ENCODE assay signal across 15 cellular contexts in the genomic region with DNA sequence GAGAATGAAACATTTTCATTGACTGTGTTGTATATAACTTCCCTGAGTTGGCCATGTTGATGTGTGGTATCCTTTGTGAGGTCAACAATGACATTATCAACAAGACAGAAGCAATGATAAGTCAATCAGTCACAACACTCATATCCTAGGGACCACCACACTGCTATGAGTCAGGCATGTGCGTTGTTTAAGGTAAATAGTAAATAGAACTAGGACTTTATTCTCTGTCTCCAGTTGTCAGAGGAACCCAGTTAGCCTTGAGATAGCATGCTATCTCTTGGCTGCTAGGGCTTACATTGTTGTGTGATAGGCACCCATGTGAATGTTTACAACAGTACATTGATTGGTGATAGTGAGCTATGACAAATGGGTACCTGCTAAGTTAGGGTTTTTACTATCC. TPM values are rescaled to one million over a fixed set of nuclear protein-coding genes. Genes with fewer than 3 reads are reported as not detected.
A peak's percentile ranks its signal among the peaks of the same experiment; 100 is the strongest.
DNase-seq lines count a peak whose midpoint lies in the region; ATAC-seq, FAIRE-seq and TF ChIP-seq lines count a peak whose summit lies in the region.
"Had no signal": no experiment of that assay in that cellular context is flagged by ENCODE, and none has a peak within 500 bp of the region (broad histone marks: within the 10 kb centered on the region; RNA-seq: fewer than 3 reads in every experiment).

No MANE protein-coding gene starts in this region.

- H3K27me3 ChIP-seq in bronchial epithelial cell (ENCODE audit: control insufficient read depth, insufficient read depth, low read length) = no peaks in the 10 kb centered on the region
- no peaks in the 10 kb centered on the region for H3K27me3 ChIP-seq in neutrophil

- H3K9me3 ChIP-seq in neutrophil = no peaks in the 10 kb centered on the region

- TF ChIP-seq CTCF in natural killer cell (IDR thresholded peaks at IDR 0.05) (no peak), bronchial epithelial cell (IDR thresholded peaks at IDR 0.05; ENCODE audit: insufficient read depth, low read length, severe bottlenecking) (no peak), neutrophil (IDR thresholded peaks at IDR 0.05) (no peak)

- intact Hi-C loops in natural killer cell (cut with micrococcal nuclease) = loop anchor here (5.0 kb wide), 2 partner anchors 36 to 141 kb away; partner anchors contain the start of genes GPD2 and NR4A2

- H3K4me1 Mint-ChIP-seq in natural killer cell treated with Interleukin-12 subunit alpha and Interleukin-12 subunit beta and Interleukin-15 and Interleukin-18, amount 100 ng/mL, for 72 hours (ENCODE audit: low read depth in 2 of 2) = peaks cover 47 to 75% of the 10 kb centered on the region in 2 donors
- H3K4me1 Mint-ChIP-seq in natural killer cell = peaks cover 59 to 67% of the 10 kb centered on the region in 2 donors

- H3K36me3 Mint-ChIP-seq in natural killer cell treated with Interleukin-12 subunit alpha and Interleukin-12 subunit beta and Interleukin-15 and Interleukin-18, amount 100 ng/mL, for 72 hours = no peaks in the 10 kb centered on the region
- no peaks in the 10 kb centered on the region for H3K36me3 Mint-ChIP-seq in natural killer cell

- H3K4me1 ChIP-seq in neutrophil (ENCODE audit: control insufficient read depth in 1 of 2, insufficient read depth in 1 of 2, low read depth in 1 of 2, low read length in 1 of 2) = peaks cover 70 to 93% of the 10 kb centered on the region in 2 experiments

- FAIRE-seq in bronchial epithelial cell (lab: Jason Lieb, UNC) = no peak
- FAIRE-seq: GM12891, H1 had no signal

- H3K4me3 ChIP-seq in bronchial epithelial cell (ENCODE audit: low read depth, low read length) (no peak overlapping the region), neutrophil (ENCODE audit: low read depth in 1 of 2, low read length in 1 of 2) (no peak overlapping the region)

- H3K9me3 Mint-ChIP-seq in natural killer cell treated with Interleukin-12 subunit alpha and Interleukin-12 subunit beta and Interleukin-15 and Interleukin-18, amount 100 ng/mL, for 72 hours = no peaks in the 10 kb centered on the region
- H3K9me3 Mint-ChIP-seq in natural killer cell = no peaks in the 10 kb centered on the region
- H3K9me3 Mint-ChIP-seq: IgD-negative memory B cell had no signal

- no peaks in the 10 kb centered on the region for H3K27me3 Mint-ChIP-seq in natural killer cell treated with Interleukin-12 subunit alpha and Interleukin-12 subunit beta and Interleukin-15 and Interleukin-18, amount 100 ng/mL, for 72 hours
- H3K27me3 Mint-ChIP-seq in natural killer cell (ENCODE audit: low read depth in 2 of 2) = no peaks in the 10 kb centered on the region
- H3K27me3 Mint-ChIP-seq: IgD-negative memory B cell had no signal

- H3K27ac Mint-ChIP-seq in natural killer cell treated with Interleukin-12 subunit alpha and Interleukin-12 subunit beta and Interleukin-15 and Interleukin-18, amount 100 ng/mL, for 72 hours = peak overlapping the region; percentile 41 to 58
- H3K27ac Mint-ChIP-seq in natural killer cell = peak overlapping the region in 1 of 2 donors; percentile 43
- H3K27ac Mint-ChIP-seq: IgD-negative memory B cell had no signal

- peak in 1 of 2 donors; percentile 45 for ATAC-seq in natural killer cell treated with Interleukin-12 subunit alpha and Interleukin-12 subunit beta and Interleukin-15 and Interleukin-18, amount 100 ng/mL, for 72 hours
- ATAC-seq in natural killer cell (no peak), HG02610 (IDR thresholded peaks at IDR 0.05; ENCODE audit: unreplicated experiment) (no peak)

- peak overlapping the region; percentile 20 for H3K27ac ChIP-seq in neutrophil
- H3K27ac ChIP-seq: C4-2B had no signal

- no peak for DNase-seq in natural killer cell treated with Interleukin-12 subunit alpha and Interleukin-12 subunit beta and Interleukin-15 and Interleukin-18, amount 100 ng/mL, for 72 hours (ENCODE audit: low spot score)
- no peak for DNase-seq in natural killer cell
- peak; percentile 19 for DNase-seq in bronchial epithelial cell (ENCODE audit: low read depth)
- DNase-seq in cerebellar cortex (ENCODE audit: low spot score) = no peak
- no peak for DNase-seq in SIG-M5 (lab: John Stamatoyannopoulos, UW)
- DNase-seq: GF-D8, NCI-H1105 treated with DMSO at 0.1 percent for 48 hours, NCI-H1694 treated with DMSO at 0.1 percent for 48 hours, NCI-H69 had no signal

- peak overlapping the region; percentile 22 for H3K4me3 Mint-ChIP-seq in natural killer cell treated with Interleukin-12 subunit alpha and Interleukin-12 subunit beta and Interleukin-15 and Interleukin-18, amount 100 ng/mL, for 72 hours
- H3K4me3 Mint-ChIP-seq in natural killer cell = no peak overlapping the region
- H3K4me3 Mint-ChIP-seq: IgD-negative memory B cell had no signal

- H3K36me3 ChIP-seq in bronchial epithelial cell (ENCODE audit: control insufficient read depth, insufficient read depth, low read length) = no peaks in the 10 kb centered on the region
- no peaks in the 10 kb centered on the region for H3K36me3 ChIP-seq in neutrophil

RNA-seq across cellular contexts. Expression of gene GPD2, which starts 37.3 kb away (rescaled TPM):
- total RNA-seq in natural killer cell treated with Interleukin-12 subunit alpha and Interleukin-12 subunit beta and Interleukin-15 and Interleukin-18, amount 100 ng/mL, for 72 hours = 10 to 100 TPM; 25.7 to 34.1 TPM
- total RNA-seq in natural killer cell = 10 to 100 TPM; 12.5 to 20.2 (median 18.3) TPM
- total RNA-seq in bronchial epithelial cell = 52.1 and 76.9 TPM in 2 replicates
